ENCODE assay signal across 9 cellular contexts in the genomic region with DNA sequence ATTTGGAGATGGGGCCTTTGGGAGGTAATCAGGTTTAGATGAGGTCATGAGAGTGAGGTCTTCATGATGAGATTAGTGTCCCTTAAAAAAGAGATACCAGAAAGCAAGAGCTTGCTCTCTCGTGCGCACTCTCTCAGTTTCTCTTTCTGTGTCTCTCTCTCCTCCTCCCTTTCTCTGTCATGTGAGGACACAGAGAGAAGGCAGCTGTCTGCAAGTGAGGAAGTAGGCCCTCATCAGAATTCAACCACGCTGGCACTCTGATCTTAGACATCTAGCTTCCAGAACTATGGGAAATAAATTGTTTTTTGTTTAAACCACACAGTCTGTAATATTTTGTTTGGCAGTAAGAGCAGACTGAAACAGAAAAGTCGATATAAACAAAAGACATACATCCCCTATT.
DNase-seq lines count a peak whose midpoint lies in the region; ATAC-seq and TF ChIP-seq lines count a peak whose summit lies in the region.
"Had no signal": no experiment of that assay in that cellular context is flagged by ENCODE, and none has a peak within 500 bp of the region (broad histone marks: within the 10 kb centered on the region; RNA-seq: fewer than 3 reads in every experiment).

No MANE protein-coding gene starts in this region.

- no peak overlapping the region for H3K27ac Mint-ChIP-seq in T-helper 2 cell treated with Interferon-gamma antibody and Interleukin-4, amounts not matched to agents 5 μg/mL and 100 μg/mL, for 36 hours
- no peak overlapping the region for H3K27ac Mint-ChIP-seq in immature natural killer cell
- no peak overlapping the region for H3K27ac Mint-ChIP-seq in CD4-positive, alpha-beta memory T cell

- no peak overlapping the region for H3K4me3 Mint-ChIP-seq in T-helper 2 cell treated with Interferon-gamma antibody and Interleukin-4, amounts not matched to agents 5 μg/mL and 100 μg/mL, for 36 hours
- H3K4me3 Mint-ChIP-seq in immature natural killer cell: no peak overlapping the region
- no peak overlapping the region for H3K4me3 Mint-ChIP-seq in CD4-positive, alpha-beta memory T cell

- no peak for TF ChIP-seq CTCF in GM13977 (IDR thresholded peaks at IDR 0.05; ENCODE audit: extremely low read depth, insufficient read depth, missing control alignments)

- no peak overlapping the region for H3K4me3 ChIP-seq in CD4-positive, alpha-beta memory T cell (ENCODE audit: low read length in 2 of 2)

- in situ Hi-C loops in GM13977 (cut with MboI; ENCODE audit: low pct_unique_long_range_greater_than_20kb, low sequenced_read_pairs, unreplicated experiment) (no loop called here), G401 (cut with HindIII; ENCODE audit: low sequenced_read_pairs) (no loop called here)

- no peaks in the 10 kb centered on the region for H3K9me3 ChIP-seq in CD4-positive, alpha-beta memory T cell (ENCODE audit: control insufficient read depth in 1 of 2, low read length in 2 of 2)

- intact Hi-C loops in CD4-positive, alpha-beta memory T cell (cut with micrococcal nuclease): no loop called here

- H3K36me3 ChIP-seq in CD4-positive, alpha-beta memory T cell (ENCODE audit: insufficient read depth, low read length): no peaks in the 10 kb centered on the region

- no peaks in the 10 kb centered on the region for H3K4me1 ChIP-seq in CD4-positive, alpha-beta memory T cell (ENCODE audit: insufficient read depth, low read length)

- no peaks in the 10 kb centered on the region for H3K9me3 Mint-ChIP-seq in T-helper 2 cell treated with Interferon-gamma antibody and Interleukin-4, amounts not matched to agents 5 μg/mL and 100 μg/mL, for 36 hours
- peaks cover 0 to 3% (median 0%) of the 10 kb centered on the region in 6 donors for H3K9me3 Mint-ChIP-seq in immature natural killer cell
- no peaks in the 10 kb centered on the region for H3K9me3 Mint-ChIP-seq in CD4-positive, alpha-beta memory T cell

- H3K4me1 Mint-ChIP-seq in T-helper 2 cell treated with Interferon-gamma antibody and Interleukin-4, amounts not matched to agents 5 μg/mL and 100 μg/mL, for 36 hours (ENCODE audit: low read depth): no peaks in the 10 kb centered on the region
- H3K4me1 Mint-ChIP-seq in immature natural killer cell: no peaks in the 10 kb centered on the region
- H3K4me1 Mint-ChIP-seq in CD4-positive, alpha-beta memory T cell: no peaks in the 10 kb centered on the region

- peak; percentile 64 for DNase-seq in GM13977 (ENCODE audit: low spot score)
- peak; percentile 14 for DNase-seq in dermis blood vessel endothelial cell
- no peak for DNase-seq in T-helper 2 cell treated with Interferon-gamma antibody and Interleukin-4, amounts not matched to agents 5 μg/mL and 100 μg/mL, for 36 hours (ENCODE audit: low spot score)
- no peak for DNase-seq in G401 (ENCODE audit: low spot score)
- no peak for DNase-seq in immature natural killer cell
- no peak for DNase-seq in CD4-positive, alpha-beta memory T cell
- DNase-seq: activated naive CD4-positive, alpha-beta T cell treated with anti-CD3 and anti-CD28 coated beads, Interleukin-2, amount 50 U/mL, for 16 hours had no signal

- CTCF ChIA-PET in CD4-positive, alpha-beta memory T cell (lab: Charles Lee; ENCODE audit: partially characterized antibody): no interaction called here

- peak; percentile 98 for ATAC-seq in GM21423 (IDR thresholded peaks at IDR 0.05; ENCODE audit: unreplicated experiment)
- ATAC-seq in HG03196 (IDR thresholded peaks at IDR 0.05; ENCODE audit: unreplicated experiment): peak; percentile 99

- H3K27me3 Mint-ChIP-seq in T-helper 2 cell treated with Interferon-gamma antibody and Interleukin-4, amounts not matched to agents 5 μg/mL and 100 μg/mL, for 36 hours (ENCODE audit: low read depth): no peaks in the 10 kb centered on the region
- H3K27me3 Mint-ChIP-seq in immature natural killer cell (ENCODE audit: low read depth in 3 of 3): peaks cover 0 to 2% (median 2%) of the 10 kb centered on the region in 3 donors
- no peaks in the 10 kb centered on the region for H3K27me3 Mint-ChIP-seq in CD4-positive, alpha-beta memory T cell

- no peaks in the 10 kb centered on the region for H3K27me3 ChIP-seq in CD4-positive, alpha-beta memory T cell (ENCODE audit: insufficient read depth, low read length)

- POLR2A ChIA-PET in CD4-positive, alpha-beta memory T cell (lab: Charles Lee; ENCODE audit: partially characterized antibody): no interaction called here

- H3K27ac ChIP-seq in CD4-positive, alpha-beta memory T cell (ENCODE audit: low read depth, low read length): no peak overlapping the region

- no peaks in the 10 kb centered on the region for H3K36me3 Mint-ChIP-seq in T-helper 2 cell treated with Interferon-gamma antibody and Interleukin-4, amounts not matched to agents 5 μg/mL and 100 μg/mL, for 36 hours (ENCODE audit: low read depth)
- no peaks in the 10 kb centered on the region for H3K36me3 Mint-ChIP-seq in immature natural killer cell
- no peaks in the 10 kb centered on the region for H3K36me3 Mint-ChIP-seq in CD4-positive, alpha-beta memory T cell

Comparison
In these comparisons a context has a peak if more than half of its experiments do, and no peak if none do; other contexts are left out.
1. DNase-seq: peak in GM13977 (single experiment) and dermis blood vessel endothelial cell (single experiment); none in T-helper 2 cell treated with Interferon-gamma antibody and Interleukin-4, amounts not matched to agents 5 μg/mL and 100 μg/mL, for 36 hours (single experiment), G401 (single experiment), immature natural killer cell (0 of 3) and CD4-positive, alpha-beta memory T cell (0 of 5).